In genomic region chr17:7572588-7573323, GRCh38 we compare ENCODE assay signal across 8 cellular contexts. TPM values are rescaled to one million over a fixed set of nuclear protein-coding genes. Genes with fewer than 3 reads are reported as not detected.
DNase-seq lines count a peak whose midpoint lies in the region; ATAC-seq, FAIRE-seq and TF ChIP-seq lines count a peak whose summit lies in the region.

No MANE protein-coding gene starts in this region.

- SMC1A ChIA-PET in GM12878 (lab: Charles Lee; ENCODE audit: uncharacterized antibody, unreplicated experiment) = no interaction called here

- peak overlapping the region; percentile 18; the same call in 1 of the 2 replicates for H3K4me2 ChIP-seq in GM12878 (ENCODE audit: control insufficient read depth, insufficient read depth)

- RAD21 ChIA-PET in GM12878 (lab: Charles Lee; ENCODE audit: unreplicated experiment) = interaction anchor here (0.6 to 2.8 kb wide), 4 partner anchors 11 to 137 kb away, joined by 3 to 9 read pairs (median 6); partner anchors contain the start of genes MPDU1, TMEM102, TP53 and WRAP53

- H3K9ac ChIP-seq in GM12878 (ENCODE audit: control insufficient read depth, insufficient read depth, low read length) = peak overlapping the region; percentile 99

- peak overlapping the region; percentile 97 for H3K27ac ChIP-seq in GM12878 (ENCODE audit: control insufficient read depth, insufficient read depth)

- ATAC-seq in HG02970 (IDR thresholded peaks at IDR 0.05; ENCODE audit: low FRiP score, unreplicated experiment) (peak; percentile 83), GM12878 (peak; percentile 0)

- H2AFZ ChIP-seq in GM12878 (ENCODE audit: control insufficient read depth, low read depth, low read length) = no peak overlapping the region

- H3K27me3 ChIP-seq in GM12878 (replicated peaks in 1 of 2; ENCODE audit: control insufficient read depth in 2 of 2, insufficient read depth in 2 of 2, low read length in 1 of 2) = no peaks in the 10 kb centered on the region

- DNase-seq in NCI-H2081 treated with DMSO at 0.1 percent for 48 hours (lab: John Stamatoyannopoulos, UW) (peak; percentile 88), GM12878 (ENCODE audit: low read depth, low spot score) (peak; percentile 98), hypothalamus (lab: John Stamatoyannopoulos, UW) (peak; percentile 83 to 100 (median 99)), retinal pigment epithelial cell (ENCODE audit: low read depth) (peak; percentile 97), MV-4-11 (lab: John Stamatoyannopoulos, UW) (no peak)

- in situ Hi-C loops in GM12878 (cut with MboI) = loop anchor here (25.0 kb wide), 1 partner anchor 535 kb away; the partner anchor contains the start of genes SLC16A11 and SLC16A13

- no peaks in the 10 kb centered on the region for H3K9me3 ChIP-seq in GM12878 (replicated peaks; ENCODE audit: control insufficient read depth, insufficient read depth, low read length)

- TSS peak; percentile 48 for BruUV-seq in GM12878 (replicated peaks; lab: Mats Ljungman, UMichigan)

- CTCF ChIA-PET in GM12878 (lab: Yijun Ruan, JAX) = interaction anchor here (1.0 to 1.3 kb wide), 2 partner anchors 114 to 115 kb away, joined by 5 read pairs; partner anchors contain the start of genes TP53 and WRAP53

- under 1% methylated on average over 45 of the region's 73 CpGs for WGBS in GM12878 (ENCODE audit: insufficient coverage, insufficient replicate concordance, low lambda C conversion rate, missing lambda C conversion rate)

- TF ChIP-seq CTCF in GM12878 (IDR thresholded peaks at IDR 0.05 in 2 of 3, conservative IDR thresholded peaks at IDR 0.05 in 1 of 3; ENCODE audit: control insufficient read depth in 2 of 3, extremely low read depth in 1 of 3, insufficient read depth in 1 of 3, low read depth in 3 of 3, low read length in 3 of 3) = no peak
- no peak for TF ChIP-seq CTCF in retinal pigment epithelial cell (conservative IDR thresholded peaks at IDR 0.05; ENCODE audit: low read depth, low read length)

- TF ChIP-seq RAD21 in GM12878 (IDR thresholded peaks at IDR 0.05; ENCODE audit: insufficient read depth, low read depth, low read length) = no peak

- intact Hi-C loops in GM12878 (cut with micrococcal nuclease; ENCODE audit: unreplicated experiment) = loop anchor here (1.0 to 5.0 kb wide), 3 partner anchors 11 to 115 kb away; partner anchors contain the start of genes POLR2A, SENP3, TP53 and WRAP53

- TF ChIP-seq POLR2A in GM15510 (IDR thresholded peaks at IDR 0.05; ENCODE audit: borderline replicate concordance, extremely low read depth, insufficient read length) = peak; percentile 99
- TF ChIP-seq POLR2A in GM12878 (IDR thresholded peaks at IDR 0.05; ENCODE audit: low read depth, low read length) = peak; percentile 85

- H3K79me2 ChIP-seq in GM12878 (ENCODE audit: control insufficient read depth, insufficient read depth, low read length) = peaks cover 54% of the 10 kb centered on the region

- FAIRE-seq in TTC549 (lab: Jason Lieb, UNC) (peak; percentile 97), GM12878 (lab: Jason Lieb, UNC) (no peak)

- peaks cover 25% of the 10 kb centered on the region for H4K20me1 ChIP-seq in GM12878 (ENCODE audit: control insufficient read depth, insufficient read depth)

- H3K36me3 ChIP-seq in GM12878 (ENCODE audit: control insufficient read depth in 2 of 2, insufficient read depth in 2 of 2, low read length in 1 of 2) = peaks cover 34 to 49% of the 10 kb centered on the region in 2 experiments

- peaks cover 21% of the 10 kb centered on the region for H3K4me1 ChIP-seq in GM12878 (ENCODE audit: control insufficient read depth, insufficient read depth, low read length)

- POLR2A ChIA-PET in GM12878 (lab: Charles Lee) = interaction anchor here (1.0 to 5.1 kb wide), 7 partner anchors 12 to 236 kb away, joined by 3 to 39 read pairs (median 4); partner anchors contain the start of genes ACAP1, FXR2, MPDU1 and TP53

- TF ChIP-seq EP300 in GM12878 (IDR thresholded peaks at IDR 0.05; ENCODE audit: borderline replicate concordance in 1 of 2, control insufficient read depth in 1 of 2, low read depth in 2 of 2, low read length in 2 of 2) = no peak

- H3K4me3 ChIP-seq in GM12878 = peak overlapping the region; percentile 93
- H3K4me3 ChIP-seq in retinal pigment epithelial cell (ENCODE audit: low read length) = peak overlapping the region; percentile 95

RNA-seq across cellular contexts. Expression of gene CD68, which starts 6.7 kb away (rescaled TPM):
- total RNA-seq in GM12878 (2013; cell fraction: nucleolus; rRNA removed) = 2.3 and 4.1 TPM in 2 replicates
- 2.6 and 3.4 TPM in 2 replicates for total RNA-seq in GM12878 (2014; rRNA removed)
- total RNA-seq in GM12878 (2014; rRNA removed; fragmentation: Illumina TruSeq; extraction: Trizol) = 3.7 TPM in 2 replicates
- total RNA-seq in GM12878 (2021) = 2.6 and 3.2 TPM in 2 replicates
- 4.0 TPM for polyA plus RNA-seq in GM12878 (2011; ENCODE audit: low read depth)
- polyA plus RNA-seq in GM12878 (2011; rRNA removed) = 2.7 and 6.9 TPM in 2 replicates
- polyA plus RNA-seq in GM12878 (2011; cell fraction: cytosol; rRNA removed) = 6.2 and 6.4 TPM in 2 replicates
- polyA plus RNA-seq in GM12878 (2011; cell fraction: nucleus; rRNA removed) = 3.3 and 6.3 TPM in 2 replicates
- 7.1 and 7.6 TPM in 2 replicates for polyA plus RNA-seq in GM12878 (2012)
- 3.0 and 6.1 TPM in 2 replicates for polyA plus RNA-seq in GM12878 (2014; fragmentation: Illumina TruSeq; extraction: Trizol)
- polyA plus RNA-seq in GM12878 (2014; fragmentation: Nextera tagmentation; extraction: Ambion mirVana) = 1 to 10 TPM; 3.7 to 5.0 TPM
- polyA plus RNA-seq in GM12878 (2014; rRNA removed) = 4.2 and 4.3 TPM in 2 replicates
- polyA plus RNA-seq in GM12878 (2016; fragmentation: Nextera tagmentation; extraction: Ambion mirVana) = 1 to 10 TPM; 3.2 to 3.9 TPM
- polyA minus RNA-seq in GM12878 (2011; rRNA and poly(A)+ RNA removed) = 1.8 and 3.2 TPM in 2 replicates
- 2.0 and 4.3 TPM in 2 replicates for polyA minus RNA-seq in GM12878 (2011; cell fraction: cytosol; rRNA and poly(A)+ RNA removed)
- 2.5 and 11.0 TPM in 2 replicates for polyA minus RNA-seq in GM12878 (2011; cell fraction: nucleus; rRNA and poly(A)+ RNA removed)

RNA-seq across cellular contexts. Expression of gene MPDU1, which starts 10.9 kb away (rescaled TPM):
- 51.1 and 59.2 TPM in 2 replicates for total RNA-seq in GM12878 (2013; cell fraction: nucleolus; rRNA removed)
- total RNA-seq in GM12878 (2014; rRNA removed) (91.5 and 95.2 TPM in 2 replicates), GM12878 (2014; rRNA removed; fragmentation: Illumina TruSeq; extraction: Trizol) (68.8 and 69.2 TPM in 2 replicates), GM12878 (2021) (44.3 and 52.7 TPM in 2 replicates)
- polyA plus RNA-seq in GM12878 (2011; ENCODE audit: low read depth) = 36.3 TPM
- polyA plus RNA-seq in GM12878 (2011; rRNA removed) (67.0 and 98.8 TPM in 2 replicates), GM12878 (2014; fragmentation: Illumina TruSeq; extraction: Trizol) (130 and 138 TPM in 2 replicates), GM12878 (2014; fragmentation: Nextera tagmentation; extraction: Ambion mirVana) (10 to 100 TPM in 1 of 2 experiments, 1 to 10 TPM in 1; 3.6 to 11.6 TPM), GM12878 (2014; rRNA removed) (64.4 and 78.9 TPM in 2 replicates), GM12878 (2016; fragmentation: Nextera tagmentation; extraction: Ambion mirVana) (10 to 100 TPM; 78.9 to 80.1 TPM)
- polyA plus RNA-seq in GM12878 (2011; cell fraction: cytosol; rRNA removed) = 169 and 174 TPM in 2 replicates
- polyA plus RNA-seq in GM12878 (2011; cell fraction: nucleus; rRNA removed) = 82.8 and 91.1 TPM in 2 replicates
- polyA plus RNA-seq in GM12878 (2012) = 37.5 and 41.5 TPM in 2 replicates
- 83.3 and 99.3 TPM in 2 replicates for polyA minus RNA-seq in GM12878 (2011; rRNA and poly(A)+ RNA removed)
- polyA minus RNA-seq in GM12878 (2011; cell fraction: cytosol; rRNA and poly(A)+ RNA removed) = 14.3 and 16.9 TPM in 2 replicates
- 11.2 and 24.4 TPM in 2 replicates for polyA minus RNA-seq in GM12878 (2011; cell fraction: nucleus; rRNA and poly(A)+ RNA removed)

RNA-seq across cellular contexts. Expression of gene SENP3, which starts 11.0 kb away (rescaled TPM):
- 41.1 and 48.2 TPM in 2 replicates for total RNA-seq in GM12878 (2013; cell fraction: nucleolus; rRNA removed)
- total RNA-seq in GM12878 (2014; rRNA removed) = 88.4 and 88.8 TPM in 2 replicates
- total RNA-seq in GM12878 (2014; rRNA removed; fragmentation: Illumina TruSeq; extraction: Trizol) = 77.5 and 78.4 TPM in 2 replicates
- total RNA-seq in GM12878 (2021) = 67.0 and 72.8 TPM in 2 replicates
- 52.4 TPM for polyA plus RNA-seq in GM12878 (2011; ENCODE audit: low read depth)
- polyA plus RNA-seq in GM12878 (2011; rRNA removed) = 74.0 and 99.9 TPM in 2 replicates
- polyA plus RNA-seq in GM12878 (2011; cell fraction: cytosol; rRNA removed) = 86.2 and 87.5 TPM in 2 replicates
- polyA plus RNA-seq in GM12878 (2011; cell fraction: nucleus; rRNA removed) = 122 and 132 TPM in 2 replicates
- 28.4 and 30.1 TPM in 2 replicates for polyA plus RNA-seq in GM12878 (2012)
- polyA plus RNA-seq in GM12878 (2014; fragmentation: Illumina TruSeq; extraction: Trizol) = 113 and 134 TPM in 2 replicates
- 1 to 10 TPM; 1.8 TPM for polyA plus RNA-seq in GM12878 (2014; fragmentation: Nextera tagmentation; extraction: Ambion mirVana)
- polyA plus RNA-seq in GM12878 (2014; rRNA removed) = 78.3 and 81.9 TPM in 2 replicates
- polyA plus RNA-seq in GM12878 (2016; fragmentation: Nextera tagmentation; extraction: Ambion mirVana) = 1 to 10 TPM; 5.1 to 6.5 TPM
- polyA minus RNA-seq in GM12878 (2011; rRNA and poly(A)+ RNA removed) = 65.7 and 76.4 TPM in 2 replicates
- polyA minus RNA-seq in GM12878 (2011; cell fraction: cytosol; rRNA and poly(A)+ RNA removed) = 27.5 and 33.0 TPM in 2 replicates
- 16.3 and 29.1 TPM in 2 replicates for polyA minus RNA-seq in GM12878 (2011; cell fraction: nucleus; rRNA and poly(A)+ RNA removed)

RNA-seq across cellular contexts. Expression of gene TNFSF13, which starts 14.2 kb away (rescaled TPM):
- 13.9 and 18.6 TPM in 2 replicates for total RNA-seq in GM12878 (2013; cell fraction: nucleolus; rRNA removed)
- total RNA-seq in GM12878 (2014; rRNA removed) (7.6 and 9.3 TPM in 2 replicates), GM12878 (2014; rRNA removed; fragmentation: Illumina TruSeq; extraction: Trizol) (6.0 and 6.1 TPM in 2 replicates), GM12878 (2021) (14.5 and 14.6 TPM in 2 replicates)
- 7.1 TPM for polyA plus RNA-seq in GM12878 (2011; ENCODE audit: low read depth)
- polyA plus RNA-seq in GM12878 (2011; rRNA removed) (10.0 and 11.3 TPM in 2 replicates), GM12878 (2014; fragmentation: Illumina TruSeq; extraction: Trizol) (10.0 and 10.8 TPM in 2 replicates), GM12878 (2014; fragmentation: Nextera tagmentation; extraction: Ambion mirVana) (under 1 TPM; 0.56 to 0.84 TPM), GM12878 (2014; rRNA removed) (10.7 and 12.1 TPM in 2 replicates), GM12878 (2016; fragmentation: Nextera tagmentation; extraction: Ambion mirVana) (10 to 100 TPM in 1 of 2 experiments, 1 to 10 TPM in 1; 9.4 to 10.2 TPM)
- polyA plus RNA-seq in GM12878 (2011; cell fraction: cytosol; rRNA removed) = 9.6 and 11.2 TPM in 2 replicates
- 39.8 and 46.6 TPM in 2 replicates for polyA plus RNA-seq in GM12878 (2011; cell fraction: nucleus; rRNA removed)
- 7.7 and 8.9 TPM in 2 replicates for polyA plus RNA-seq in GM12878 (2012)
- polyA minus RNA-seq in GM12878 (2011; rRNA and poly(A)+ RNA removed) = 5.6 and 6.7 TPM in 2 replicates
- polyA minus RNA-seq in GM12878 (2011; cell fraction: cytosol; rRNA and poly(A)+ RNA removed) = 2.2 and 4.0 TPM in 2 replicates
- polyA minus RNA-seq in GM12878 (2011; cell fraction: nucleus; rRNA and poly(A)+ RNA removed) = 10.5 and 14.1 TPM in 2 replicates

RNA-seq across cellular contexts. Expression of gene SOX15, which starts 17.1 kb away (rescaled TPM):
- 0.49 and 0.79 TPM in 2 replicates for total RNA-seq in GM12878 (2013; cell fraction: nucleolus; rRNA removed)
- total RNA-seq in GM12878 (2014; rRNA removed) = 0.27 TPM in 1 of 2 replicates, not detected in the other
- total RNA-seq in GM12878 (2014; rRNA removed; fragmentation: Illumina TruSeq; extraction: Trizol) = not detected in 2 replicates
- total RNA-seq in GM12878 (2021) = 0.19 and 0.28 TPM in 2 replicates
- not detected for polyA plus RNA-seq in GM12878 (2011; ENCODE audit: low read depth)
- 0.10 TPM in 1 of 2 replicates, not detected in the other for polyA plus RNA-seq in GM12878 (2011; rRNA removed)
- not detected in 2 replicates for polyA plus RNA-seq in GM12878 (2011; cell fraction: cytosol; rRNA removed)
- polyA plus RNA-seq in GM12878 (2011; cell fraction: nucleus; rRNA removed) = 0.73 and 1.5 TPM in 2 replicates
- 0.76 and 1.1 TPM in 2 replicates for polyA plus RNA-seq in GM12878 (2012)
- polyA plus RNA-seq in GM12878 (2014; fragmentation: Illumina TruSeq; extraction: Trizol) = 0.07 TPM in 1 of 2 replicates, not detected in the other
- polyA plus RNA-seq in GM12878 (2014; fragmentation: Nextera tagmentation; extraction: Ambion mirVana) = under 1 TPM; 0.06 to 0.09 TPM
- polyA plus RNA-seq in GM12878 (2014; rRNA removed) = 0.22 and 0.62 TPM in 2 replicates
- under 1 TPM; 0.25 to 0.53 TPM for polyA plus RNA-seq in GM12878 (2016; fragmentation: Nextera tagmentation; extraction: Ambion mirVana)
- polyA minus RNA-seq in GM12878 (2011; rRNA and poly(A)+ RNA removed) = not detected in 2 replicates
- not detected in 2 replicates for polyA minus RNA-seq in GM12878 (2011; cell fraction: cytosol; rRNA and poly(A)+ RNA removed)
- 0.36 and 0.77 TPM in 2 replicates for polyA minus RNA-seq in GM12878 (2011; cell fraction: nucleus; rRNA and poly(A)+ RNA removed)
